In genomic region chr16:48596326-48596725, GRCh38 we compare ENCODE assay signal across 10 cellular contexts. TPM values are rescaled to one million over a fixed set of nuclear protein-coding genes. Genes with fewer than 3 reads are reported as not detected.
A peak's percentile ranks its signal among the peaks of the same experiment; 100 is the strongest.
DNase-seq lines count a peak whose midpoint lies in the region; ATAC-seq lines count a peak whose summit lies in the region.
"Had no signal": no experiment of that assay in that cellular context is flagged by ENCODE, and none has a peak within 500 bp of the region (broad histone marks: within the 10 kb centered on the region; RNA-seq: fewer than 3 reads in every experiment).

No MANE protein-coding gene starts in this region.

- ATAC-seq in activated CD4-positive, CD25-positive, alpha-beta regulatory T cell treated with anti-CD3 and anti-CD28 coated beads, Interleukin-2, amount 50 U/mL, for 24 hours, result peak; percentile 80 to 88
- ATAC-seq in HG02798 (IDR thresholded peaks at IDR 0.05; ENCODE audit: poor library complexity, unreplicated experiment), result peak; percentile 95

- no peak for DNase-seq in activated CD4-positive, CD25-positive, alpha-beta regulatory T cell (lab: John Stamatoyannopoulos, UW)
- DNase-seq in activated CD8-positive, alpha-beta memory T cell treated with anti-CD3 and anti-CD28 coated beads, Interleukin-2, amount 50 U/mL, for 48 hours, result peak; percentile 66
- DNase-seq in stimulated activated CD4-positive, alpha-beta T cell treated with anti-CD3 and anti-CD28 coated beads, Interleukin-2, amount 100 ng/mL, for 24 hours, result peak; percentile 57 to 62
- DNase-seq in NCI-H82 (lab: John Stamatoyannopoulos, UW), result no peak
- DNase-seq in NCI-H1930 (lab: John Stamatoyannopoulos, UW), result no peak
- DNase-seq in SK-N-DZ (ENCODE audit: low spot score), result no peak
- DNase-seq: heart right ventricle, SHP77 had no signal

RNA-seq across cellular contexts. Expression of gene N4BP1, which starts 13.7 kb away (rescaled TPM):
- 14.8 and 24.1 TPM in 2 replicates for polyA plus RNA-seq in SK-N-DZ (2014; cell fraction: cytosol; rRNA removed)
- 9.7 and 14.6 TPM in 2 replicates for polyA plus RNA-seq in SK-N-DZ (2014; cell fraction: nucleus; rRNA removed)

Comparison
In these comparisons a context has a peak if more than half of its experiments do, and no peak if none do; other contexts are left out.
1. DNase-seq: peak in activated CD8-positive, alpha-beta memory T cell treated with anti-CD3 and anti-CD28 coated beads, Interleukin-2, amount 50 U/mL, for 48 hours (single experiment) and stimulated activated CD4-positive, alpha-beta T cell treated with anti-CD3 and anti-CD28 coated beads, Interleukin-2, amount 100 ng/mL, for 24 hours (2 of 2); none in activated CD4-positive, CD25-positive, alpha-beta regulatory T cell (0 of 4), NCI-H82 (single experiment), NCI-H1930 (0 of 2) and SK-N-DZ (single experiment).